In genomic region chr7:87154569-87154968, GRCh38 we compare ENCODE assay signal across 10 cellular contexts. TPM values are rescaled to one million over a fixed set of nuclear protein-coding genes. Genes with fewer than 3 reads are reported as not detected.
DNase-seq lines count a peak whose midpoint lies in the region; ATAC-seq and TF ChIP-seq lines count a peak whose summit lies in the region.
"Had no signal": no experiment of that assay in that cellular context is flagged by ENCODE, and none has a peak within 500 bp of the region (broad histone marks: within the 10 kb centered on the region; RNA-seq: fewer than 3 reads in every experiment).

No MANE protein-coding gene starts in this region.

- POLR2A ChIA-PET in Panc1 (lab: Charles Lee): no interaction called here

- BruUV-seq in Panc1 (replicated peaks; lab: Mats Ljungman, UMichigan): no TSS peak

- no peaks in the 10 kb centered on the region for H3K9me3 ChIP-seq in Panc1 (ENCODE audit: control insufficient read depth, insufficient read depth, low read depth, low read length)
- H3K9me3 ChIP-seq in sigmoid colon: no peaks in the 10 kb centered on the region

- ATAC-seq in Panc1 (no peak), GM21825 (IDR thresholded peaks at IDR 0.05; ENCODE audit: unreplicated experiment) (no peak), HG03378 (IDR thresholded peaks at IDR 0.05; ENCODE audit: unreplicated experiment) (no peak), HG02759 (IDR thresholded peaks at IDR 0.05; ENCODE audit: unreplicated experiment) (no peak), HG02938 (IDR thresholded peaks at IDR 0.05; ENCODE audit: unreplicated experiment) (no peak)

- TF ChIP-seq EP300 in sigmoid colon (IDR thresholded peaks at IDR 0.05): no peak

- CTCF ChIA-PET in Panc1 (lab: Charles Lee): interaction anchor here (0.6 kb wide), 1 partner anchor 249 kb away, joined by 4 read pairs; no protein-coding TSS in a partner anchor

- H3K4me1 ChIP-seq in Panc1 (ENCODE audit: control insufficient read depth, insufficient read depth, low read length) (peaks cover 25% of the 10 kb centered on the region), sigmoid colon (peaks cover 0 to 69% (median 49%) of the 10 kb centered on the region in 4 donors)

- H3K4me3 ChIP-seq in GM08714 (ENCODE audit: low read length): peak overlapping the region; percentile 83; the same call in 1 of the 2 replicates
- peak overlapping the region; percentile 92 to 99 for H3K4me3 ChIP-seq in Panc1 (ENCODE audit: low read depth in 2 of 2, low read length in 2 of 2)
- H3K4me3 ChIP-seq in epithelial cell of esophagus (ENCODE audit: low read length): peak overlapping the region; percentile 79
- H3K4me3 ChIP-seq in sigmoid colon: peak overlapping the region in 2 of 4 donors; percentile 68 to 85

- TF ChIP-seq CTCF in Panc1 (IDR thresholded peaks at IDR 0.05): no peak
- TF ChIP-seq CTCF in epithelial cell of esophagus (IDR thresholded peaks at IDR 0.05; ENCODE audit: insufficient read depth, low read depth, low read length, missing control alignments): no peak
- TF ChIP-seq CTCF in sigmoid colon (IDR thresholded peaks at IDR 0.05): no peak

- intact Hi-C loops in Panc1 (cut with micrococcal nuclease; ENCODE audit: unreplicated experiment): no loop called here
- intact Hi-C loops in sigmoid colon (cut with DNase I): loop anchor here (5.0 to 10.0 kb wide), 2 partner anchors 190 to 723 kb away; partner anchors contain the start of genes CROT, DBF4 and SLC25A40

- WGBS in sigmoid colon, 2 donors: 43% methylated on average over 3 of the region's 3 CpGs

- H3K36me3 ChIP-seq in Panc1 (ENCODE audit: control insufficient read depth, insufficient read depth, low read length): peaks cover 24% of the 10 kb centered on the region
- H3K36me3 ChIP-seq in sigmoid colon: no peaks in the 10 kb centered on the region

- no peak for TF ChIP-seq POLR2A in sigmoid colon (IDR thresholded peaks at IDR 0.05)

- in situ Hi-C loops in Panc1 (cut with HindIII; ENCODE audit: low pct_unique_long_range_greater_than_20kb, low sequenced_read_pairs): no loop called here

- H3K27me3 ChIP-seq in Panc1 (ENCODE audit: control insufficient read depth, insufficient read depth, low read length) (no peaks in the 10 kb centered on the region), sigmoid colon (no peaks in the 10 kb centered on the region)

- DNase-seq in Panc1 (ENCODE audit: low read depth, low spot score) (no peak), epithelial cell of esophagus (ENCODE audit: low read depth) (no peak), sigmoid colon (no peak)
- DNase-seq: caudate nucleus, occipital lobe had no signal

- H3K27ac ChIP-seq in Panc1 (ENCODE audit: low read length): peak overlapping the region; percentile 99
- peak overlapping the region; percentile 92 to 97 (median 96) for H3K27ac ChIP-seq in sigmoid colon

RNA-seq across cellular contexts. Expression of gene DMTF1, which starts 2.3 kb away (rescaled TPM):
- total RNA-seq in Panc1 (2021; ENCODE audit: unreplicated experiment) (54.0 TPM), sigmoid colon (100 to 1,000 TPM in 1 of 4 donors, 10 to 100 TPM in 3; 69.9 to 134 (median 81.4) TPM)
- 33.6 TPM for polyA plus RNA-seq in Panc1 (2012; ENCODE audit: insufficient read length)
- polyA plus RNA-seq in sigmoid colon: 10 to 100 TPM; 10.2 to 26.3 (median 13.2) TPM
